ENCODE assay signal across 26 cellular contexts in genomic region chr17:27616414-27616813, GRCh38. TPM values are rescaled to one million over a fixed set of nuclear protein-coding genes. Genes with fewer than 3 reads are reported as not detected.
DNase-seq lines count a peak whose midpoint lies in the region; ATAC-seq and TF ChIP-seq lines count a peak whose summit lies in the region.
"Had no signal": no experiment of that assay in that cellular context is flagged by ENCODE, and none has a peak within 500 bp of the region (broad histone marks: within the 10 kb centered on the region; RNA-seq: fewer than 3 reads in every experiment).

No MANE protein-coding gene starts in this region.

- peaks cover 42% of the 10 kb centered on the region for H3K4me1 Mint-ChIP-seq in activated CD4-positive, alpha-beta T cell treated with anti-CD3 and anti-CD28 coated beads, Interleukin-2, amount 10 ng/mL, durations not matched to agents 7 days and 5 days
- H3K4me1 Mint-ChIP-seq in CD4-positive, alpha-beta T cell (ENCODE audit: low read depth), result peaks cover 9% of the 10 kb centered on the region
- peaks cover 34% of the 10 kb centered on the region for H3K4me1 Mint-ChIP-seq in activated CD8-positive, alpha-beta T cell treated with anti-CD3 and anti-CD28 coated beads, Interleukin-2, amount 10 ng/mL, durations not matched to agents 7 days and 5 days (ENCODE audit: low read depth)
- H3K4me1 Mint-ChIP-seq: natural killer cell, WTC11 had no signal

- H3K27me3 Mint-ChIP-seq in activated CD4-positive, alpha-beta T cell treated with anti-CD3 and anti-CD28 coated beads, Interleukin-2, amount 10 ng/mL, durations not matched to agents 7 days and 5 days, result no peaks in the 10 kb centered on the region
- no peaks in the 10 kb centered on the region for H3K27me3 Mint-ChIP-seq in CD4-positive, alpha-beta T cell
- H3K27me3 Mint-ChIP-seq in activated CD8-positive, alpha-beta T cell treated with anti-CD3 and anti-CD28 coated beads, Interleukin-2, amount 10 ng/mL, durations not matched to agents 7 days and 5 days (ENCODE audit: low read depth), result no peaks in the 10 kb centered on the region
- H3K27me3 Mint-ChIP-seq: B cell, type B pancreatic cell had no signal

- H3K36me3 Mint-ChIP-seq in activated CD4-positive, alpha-beta T cell treated with anti-CD3 and anti-CD28 coated beads, Interleukin-2, amount 10 ng/mL, durations not matched to agents 7 days and 5 days (ENCODE audit: low read depth), result peaks cover 57% of the 10 kb centered on the region
- peaks cover 76% of the 10 kb centered on the region for H3K36me3 Mint-ChIP-seq in CD4-positive, alpha-beta T cell (ENCODE audit: low read depth)
- H3K36me3 Mint-ChIP-seq in activated CD8-positive, alpha-beta T cell treated with anti-CD3 and anti-CD28 coated beads, Interleukin-2, amount 10 ng/mL, durations not matched to agents 7 days and 5 days (ENCODE audit: low read depth), result peaks cover 45% of the 10 kb centered on the region
- H3K36me3 Mint-ChIP-seq: natural killer cell had no signal

- H3K27me3 ChIP-seq in CD4-positive, alpha-beta T cell (ENCODE audit: control insufficient read depth, insufficient read depth, low read length), result no peaks in the 10 kb centered on the region
- H3K27me3 ChIP-seq: heart right ventricle, ovary had no signal

- POLR2A ChIA-PET in activated CD4-positive, alpha-beta T cell treated with anti-CD3 and anti-CD28 coated beads, Interleukin-2, amount 10 ng/mL, durations not matched to agents 7 days and 5 days (lab: Charles Lee), result no interaction called here
- POLR2A ChIA-PET in CD4-positive, alpha-beta T cell (lab: Charles Lee), result no interaction called here
- POLR2A ChIA-PET in activated CD8-positive, alpha-beta T cell treated with anti-CD3 and anti-CD28 coated beads, Interleukin-2, amount 10 ng/mL, durations not matched to agents 7 days and 5 days (lab: Charles Lee), result interaction anchor here (0.6 kb wide), 1 partner anchor 47 kb away, joined by 3 read pairs; no protein-coding TSS in a partner anchor

- H3K36me3 ChIP-seq in mucosa of descending colon (ENCODE audit: low read depth), result no peaks in the 10 kb centered on the region
- H3K36me3 ChIP-seq: ovary had no signal

- no peak overlapping the region for H3K4me3 Mint-ChIP-seq in activated CD4-positive, alpha-beta T cell treated with anti-CD3 and anti-CD28 coated beads, Interleukin-2, amount 10 ng/mL, durations not matched to agents 7 days and 5 days
- H3K4me3 Mint-ChIP-seq in CD4-positive, alpha-beta T cell, result no peak overlapping the region
- H3K4me3 Mint-ChIP-seq in activated CD8-positive, alpha-beta T cell treated with anti-CD3 and anti-CD28 coated beads, Interleukin-2, amount 10 ng/mL, durations not matched to agents 7 days and 5 days, result no peak overlapping the region
- H3K4me3 Mint-ChIP-seq: B cell, natural killer cell, type B pancreatic cell, WTC11 had no signal

- H3K4me3 ChIP-seq in mucosa of descending colon, result no peak overlapping the region
- H3K4me3 ChIP-seq: A549, heart right ventricle, ovary had no signal

- H3K27ac Mint-ChIP-seq in activated CD4-positive, alpha-beta T cell treated with anti-CD3 and anti-CD28 coated beads, Interleukin-2, amount 10 ng/mL, durations not matched to agents 7 days and 5 days, result peak overlapping the region; percentile 14
- peak overlapping the region; percentile 11 for H3K27ac Mint-ChIP-seq in CD4-positive, alpha-beta T cell
- H3K27ac Mint-ChIP-seq in activated CD8-positive, alpha-beta T cell treated with anti-CD3 and anti-CD28 coated beads, Interleukin-2, amount 10 ng/mL, durations not matched to agents 7 days and 5 days, result no peak overlapping the region
- H3K27ac Mint-ChIP-seq: B cell, type B pancreatic cell, WTC11 had no signal

- H3K9me3 ChIP-seq in CD4-positive, alpha-beta T cell (ENCODE audit: control insufficient read depth, low read length), result no peaks in the 10 kb centered on the region
- no peaks in the 10 kb centered on the region for H3K9me3 ChIP-seq in mucosa of descending colon
- H3K9me3 ChIP-seq: A549, heart right ventricle, ovary had no signal

- H3K27ac ChIP-seq in CD4-positive, alpha-beta T cell (ENCODE audit: low read depth, low read length), result no peak overlapping the region
- H3K27ac ChIP-seq: A549, epithelial cell of prostate, heart right ventricle, HL-60, ovary had no signal

- DNase-seq in activated CD4-positive, alpha-beta T cell treated with anti-CD3 and anti-CD28 coated beads, Interleukin-2, amount 10 ng/mL, durations not matched to agents 7 days and 5 days, result no peak
- DNase-seq in activated CD4-positive, alpha-beta T cell treated with anti-CD3 and anti-CD28 coated beads, Interleukin-2, amount 50 U/mL, for 48 hours, result no peak
- no peak for DNase-seq in CD4-positive, alpha-beta T cell
- no peak for DNase-seq in activated CD8-positive, alpha-beta T cell treated with anti-CD3 and anti-CD28 coated beads, Interleukin-2, amount 10 ng/mL, durations not matched to agents 7 days and 5 days
- DNase-seq in mucosa of descending colon (peak in 1 of 3 donors; percentile 10), SKM-1 (lab: John Stamatoyannopoulos, UW; ENCODE audit: unreplicated experiment) (no peak), amygdala (lab: John Stamatoyannopoulos, UW) (no peak), KBM-7 (no peak)
- DNase-seq: activated naive CD4-positive, alpha-beta T cell; Calu3; cerebellar nuclear complex; heart right ventricle; mesenchymal stem cell; natural killer cell; NCI-H1417 treated with DMSO at 0.1 percent for 48 hours; NCI-H510A treated with DMSO at 0.1 percent for 48 hours; ovary; stimulated activated CD4-positive, alpha-beta T cell treated with anti-CD3 and anti-CD28 coated beads, Interleukin-4, amount 100 ng/mL, for 24 hours had no signal

- CTCF ChIA-PET in activated CD4-positive, alpha-beta T cell treated with anti-CD3 and anti-CD28 coated beads, Interleukin-2, amount 10 ng/mL, durations not matched to agents 7 days and 5 days (lab: Charles Lee), result interaction anchor here (1.0 to 1.1 kb wide), 2 partner anchors 34 to 272 kb away, joined by 3 to 4 read pairs; no protein-coding TSS in a partner anchor
- CTCF ChIA-PET in CD4-positive, alpha-beta T cell (lab: Charles Lee), result no interaction called here
- CTCF ChIA-PET in activated CD8-positive, alpha-beta T cell treated with anti-CD3 and anti-CD28 coated beads, Interleukin-2, amount 10 ng/mL, durations not matched to agents 7 days and 5 days (lab: Charles Lee), result interaction anchor here (0.7 to 2.7 kb wide), 5 partner anchors 9 to 38 kb away, joined by 3 to 8 read pairs (median 7); no protein-coding TSS in a partner anchor

- in situ Hi-C loops in KBM-7 (cut with MboI; ENCODE audit: low pct_unique_long_range_greater_than_20kb, low sequenced_read_pairs), result no loop called here

- TF ChIP-seq CTCF in CD4-positive, alpha-beta T cell (IDR thresholded peaks at IDR 0.05), result no peak
- TF ChIP-seq CTCF in mucosa of descending colon (IDR thresholded peaks at IDR 0.05), result no peak

- H3K9me3 Mint-ChIP-seq in activated CD4-positive, alpha-beta T cell treated with anti-CD3 and anti-CD28 coated beads, Interleukin-2, amount 10 ng/mL, durations not matched to agents 7 days and 5 days, result no peaks in the 10 kb centered on the region
- no peaks in the 10 kb centered on the region for H3K9me3 Mint-ChIP-seq in CD4-positive, alpha-beta T cell
- H3K9me3 Mint-ChIP-seq in activated CD8-positive, alpha-beta T cell treated with anti-CD3 and anti-CD28 coated beads, Interleukin-2, amount 10 ng/mL, durations not matched to agents 7 days and 5 days (ENCODE audit: insufficient read depth), result no peaks in the 10 kb centered on the region
- H3K9me3 Mint-ChIP-seq: natural killer cell, type B pancreatic cell, WTC11 had no signal

- intact Hi-C loops in CD4-positive, alpha-beta T cell (cut with DNase I, micrococcal nuclease), result no loop called here
- intact Hi-C loops in mucosa of descending colon (cut with DNase I, micrococcal nuclease), result no loop called here

- peaks cover 24% of the 10 kb centered on the region for H3K4me1 ChIP-seq in mucosa of descending colon (ENCODE audit: low read depth)
- H3K4me1 ChIP-seq: A549 had no signal

- no peak for ATAC-seq in CD4-positive, alpha-beta T cell (ENCODE audit: poor library complexity)
- ATAC-seq in activated CD8-positive, alpha-beta T cell treated with anti-CD3 and anti-CD28 coated beads, Interleukin-2, amount 10 ng/mL, durations not matched to agents 7 days and 5 days, result peak; percentile 42
- ATAC-seq in mucosa of descending colon, result peak; percentile 47
- ATAC-seq: A549, heart right ventricle, HepG2, natural killer cell, WTC11 had no signal

RNA-seq across cellular contexts. Expression of gene LGALS9, which starts 14.6 kb away (rescaled TPM):
- 100 to 1,000 TPM; 223 to 233 TPM for total RNA-seq in activated CD4-positive, alpha-beta T cell treated with anti-CD3 and anti-CD28 coated beads, Interleukin-2, amount 10 ng/mL, durations not matched to agents 7 days and 5 days
- total RNA-seq in CD4-positive, alpha-beta T cell, result 10 to 100 TPM; 38.3 to 39.8 TPM
- total RNA-seq in activated CD8-positive, alpha-beta T cell treated with anti-CD3 and anti-CD28 coated beads, Interleukin-2, amount 10 ng/mL, durations not matched to agents 7 days and 5 days, result 100 to 1,000 TPM; 160 to 173 TPM
- 100 to 1,000 TPM; 217 to 573 (median 482) TPM for total RNA-seq in mucosa of descending colon
- total RNA-seq: SK-MEL-5 had no signal
